In the genomic region with DNA sequence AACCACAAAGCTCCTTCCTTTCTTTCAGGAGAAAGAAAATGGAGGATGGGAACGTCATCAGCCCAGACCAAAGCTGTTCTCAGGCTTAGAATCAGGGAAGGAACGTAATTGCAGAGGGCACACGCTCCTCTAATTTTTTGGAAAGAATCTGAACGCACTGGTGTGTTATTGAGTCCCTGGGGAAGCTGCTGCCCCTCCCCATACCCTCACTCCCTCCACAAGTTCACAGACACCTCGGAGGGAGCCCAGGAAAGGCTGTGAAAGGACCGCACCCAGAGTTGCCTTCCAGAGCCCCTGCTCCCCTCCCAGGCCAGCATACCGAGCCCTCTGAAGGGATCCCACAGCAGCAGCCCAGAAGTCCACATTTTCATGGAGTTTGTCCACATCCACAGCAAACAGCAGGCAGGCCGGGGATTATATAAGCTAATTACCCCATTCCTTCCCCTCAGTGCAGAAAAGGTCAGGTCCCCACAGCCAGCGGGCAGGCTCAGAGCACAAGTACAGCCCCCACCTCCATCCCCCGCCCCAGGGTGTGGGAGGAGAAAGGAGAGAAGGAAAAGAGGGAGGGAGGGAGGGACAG, we compare ENCODE assay signal across 1 cellular context.
TF ChIP-seq lines count a peak whose summit lies in the region.

No MANE protein-coding gene starts in this region.

TF ChIP-seq in SK-N-SH, 30 proteins besides CTCF, POLR2A, EP300 and RAD21 (continued from another document):
- TF ChIP-seq, protein P1, sequence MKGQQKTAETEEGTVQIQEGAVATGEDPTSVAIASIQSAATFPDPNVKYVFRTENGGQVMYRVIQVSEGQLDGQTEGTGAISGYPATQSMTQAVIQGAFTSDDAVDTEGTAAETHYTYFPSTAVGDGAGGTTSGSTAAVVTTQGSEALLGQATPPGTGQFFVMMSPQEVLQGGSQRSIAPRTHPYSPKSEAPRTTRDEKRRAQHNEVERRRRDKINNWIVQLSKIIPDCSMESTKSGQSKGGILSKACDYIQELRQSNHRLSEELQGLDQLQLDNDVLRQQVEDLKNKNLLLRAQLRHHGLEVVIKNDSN (IDR thresholded peaks at IDR 0.05; ENCODE audit: borderline replicate concordance, low read depth): no peak
- no peak for TF ChIP-seq SMC3 (IDR thresholded peaks at IDR 0.05; ENCODE audit: low read depth, low read length)
- TF ChIP-seq, protein P2, sequence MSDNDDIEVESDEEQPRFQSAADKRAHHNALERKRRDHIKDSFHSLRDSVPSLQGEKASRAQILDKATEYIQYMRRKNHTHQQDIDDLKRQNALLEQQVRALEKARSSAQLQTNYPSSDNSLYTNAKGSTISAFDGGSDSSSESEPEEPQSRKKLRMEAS (IDR thresholded peaks at IDR 0.05; ENCODE audit: low read depth): no peak
- TF ChIP-seq JUND (IDR thresholded peaks at IDR 0.05): no peak
- TF ChIP-seq TEAD4 (IDR thresholded peaks at IDR 0.05; ENCODE audit: borderline replicate concordance, insufficient read depth): no peak
- no peak for TF ChIP-seq FOXM1 (IDR thresholded peaks at IDR 0.05; ENCODE audit: low read depth)
- no peak for TF ChIP-seq CHD2 (IDR thresholded peaks at IDR 0.05; ENCODE audit: low read length, partially characterized antibody)
- TF ChIP-seq, protein P3, sequence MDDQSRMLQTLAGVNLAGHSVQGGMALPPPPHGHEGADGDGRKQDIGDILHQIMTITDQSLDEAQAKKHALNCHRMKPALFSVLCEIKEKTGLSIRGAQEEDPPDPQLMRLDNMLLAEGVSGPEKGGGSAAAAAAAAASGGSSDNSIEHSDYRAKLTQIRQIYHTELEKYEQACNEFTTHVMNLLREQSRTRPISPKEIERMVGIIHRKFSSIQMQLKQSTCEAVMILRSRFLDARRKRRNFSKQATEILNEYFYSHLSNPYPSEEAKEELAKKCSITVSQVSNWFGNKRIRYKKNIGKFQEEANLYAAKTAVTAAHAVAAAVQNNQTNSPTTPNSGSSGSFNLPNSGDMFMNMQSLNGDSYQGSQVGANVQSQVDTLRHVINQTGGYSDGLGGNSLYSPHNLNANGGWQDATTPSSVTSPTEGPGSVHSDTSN (IDR thresholded peaks at IDR 0.05): no peak
- no peak for TF ChIP-seq GABPA (IDR thresholded peaks at IDR 0.05; ENCODE audit: low read depth)
- TF ChIP-seq FOSL2 (IDR thresholded peaks at IDR 0.05; ENCODE audit: borderline replicate concordance, low read depth): no peak
- TF ChIP-seq, protein P4, sequence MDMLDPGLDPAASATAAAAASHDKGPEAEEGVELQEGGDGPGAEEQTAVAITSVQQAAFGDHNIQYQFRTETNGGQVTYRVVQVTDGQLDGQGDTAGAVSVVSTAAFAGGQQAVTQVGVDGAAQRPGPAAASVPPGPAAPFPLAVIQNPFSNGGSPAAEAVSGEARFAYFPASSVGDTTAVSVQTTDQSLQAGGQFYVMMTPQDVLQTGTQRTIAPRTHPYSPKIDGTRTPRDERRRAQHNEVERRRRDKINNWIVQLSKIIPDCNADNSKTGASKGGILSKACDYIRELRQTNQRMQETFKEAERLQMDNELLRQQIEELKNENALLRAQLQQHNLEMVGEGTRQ (IDR thresholded peaks at IDR 0.05; ENCODE audit: borderline replicate concordance, low read depth, low read length): no peak
- TF ChIP-seq MXI1 (IDR thresholded peaks at IDR 0.05; ENCODE audit: low read depth, low read length): no peak
- TF ChIP-seq TAF1 (IDR thresholded peaks at IDR 0.05; ENCODE audit: borderline replicate concordance, low read depth, low read length): no peak
